In genomic region chr2:87315183-87315902, GRCh38 we compare ENCODE assay signal across 8 cellular contexts.
DNase-seq lines count a peak whose midpoint lies in the region; ATAC-seq lines count a peak whose summit lies in the region.
"Not testable (repeated sequence)": the region's sequence is repeated elsewhere in the genome, so short reads cannot be mapped to it uniquely, and the experiment has no call there.

No MANE protein-coding gene starts in this region.

- H3K27ac Mint-ChIP-seq in activated naive CD4-positive, alpha-beta T cell treated with anti-CD3 and anti-CD28 coated beads for 36 hours = not testable (repeated sequence)

- peaks cover 24% of the 10 kb centered on the region for H3K4me1 Mint-ChIP-seq in activated naive CD4-positive, alpha-beta T cell treated with anti-CD3 and anti-CD28 coated beads for 36 hours (ENCODE audit: low read depth)

- in situ Hi-C loops in SK-MEL-5 (cut with HindIII; ENCODE audit: low pct_unique_long_range_greater_than_20kb, low sequenced_read_pairs) = not testable (repeated sequence)

- not testable (repeated sequence) for H3K9me3 Mint-ChIP-seq in activated naive CD4-positive, alpha-beta T cell treated with anti-CD3 and anti-CD28 coated beads for 36 hours

- not testable (repeated sequence) for H3K36me3 Mint-ChIP-seq in activated naive CD4-positive, alpha-beta T cell treated with anti-CD3 and anti-CD28 coated beads for 36 hours (ENCODE audit: low read depth)

- not testable (repeated sequence) for H3K4me3 Mint-ChIP-seq in activated naive CD4-positive, alpha-beta T cell treated with anti-CD3 and anti-CD28 coated beads for 36 hours

- intact Hi-C loops in activated naive CD4-positive, alpha-beta T cell treated with anti-CD3 and anti-CD28 coated beads for 36 hours (cut with micrococcal nuclease); left cardiac atrium (cut with DNase I): not testable (repeated sequence)

- DNase-seq in SK-MEL-5 (ENCODE audit: low read depth, low spot score) = peak; percentile 50
- DNase-seq in activated naive CD4-positive, alpha-beta T cell treated with anti-CD3 and anti-CD28 coated beads for 36 hours = peak; percentile 16
- not testable (repeated sequence) for DNase-seq in left cardiac atrium
- DNase-seq in stimulated activated CD4-positive, alpha-beta T cell treated with anti-CD3 and anti-CD28 coated beads, Interleukin-4, amount 100 ng/mL, for 4 hours = peak; percentile 23 to 35

- not testable (repeated sequence) for H3K27me3 Mint-ChIP-seq in activated naive CD4-positive, alpha-beta T cell treated with anti-CD3 and anti-CD28 coated beads for 36 hours (ENCODE audit: low read depth)

- CTCF ChIA-PET in activated naive CD4-positive, alpha-beta T cell treated with anti-CD3 and anti-CD28 coated beads for 36 hours (lab: Charles Lee) = not testable (repeated sequence)

- ATAC-seq in GM18519 (IDR thresholded peaks at IDR 0.05; ENCODE audit: low FRiP score, unreplicated experiment) (peak; percentile 89), GM21529 (IDR thresholded peaks at IDR 0.05; ENCODE audit: unreplicated experiment) (peak; percentile 77), HG02885 (IDR thresholded peaks at IDR 0.05; ENCODE audit: poor library complexity, unreplicated experiment) (peak; percentile 75), HG03521 (IDR thresholded peaks at IDR 0.05; ENCODE audit: unreplicated experiment) (peak; percentile 62), left cardiac atrium (peak; percentile 15 to 56)

Comparison
In these comparisons a context has a peak if more than half of its experiments do, and no peak if none do; other contexts are left out.
1. ATAC-seq: peak in every context shown above with its lines; median percentile 89 in GM18519; 77 in GM21529; 75 in HG02885; 62 in HG03521; 36 in left cardiac atrium.